ENCODE assay signal across 20 cellular contexts in the genomic region with DNA sequence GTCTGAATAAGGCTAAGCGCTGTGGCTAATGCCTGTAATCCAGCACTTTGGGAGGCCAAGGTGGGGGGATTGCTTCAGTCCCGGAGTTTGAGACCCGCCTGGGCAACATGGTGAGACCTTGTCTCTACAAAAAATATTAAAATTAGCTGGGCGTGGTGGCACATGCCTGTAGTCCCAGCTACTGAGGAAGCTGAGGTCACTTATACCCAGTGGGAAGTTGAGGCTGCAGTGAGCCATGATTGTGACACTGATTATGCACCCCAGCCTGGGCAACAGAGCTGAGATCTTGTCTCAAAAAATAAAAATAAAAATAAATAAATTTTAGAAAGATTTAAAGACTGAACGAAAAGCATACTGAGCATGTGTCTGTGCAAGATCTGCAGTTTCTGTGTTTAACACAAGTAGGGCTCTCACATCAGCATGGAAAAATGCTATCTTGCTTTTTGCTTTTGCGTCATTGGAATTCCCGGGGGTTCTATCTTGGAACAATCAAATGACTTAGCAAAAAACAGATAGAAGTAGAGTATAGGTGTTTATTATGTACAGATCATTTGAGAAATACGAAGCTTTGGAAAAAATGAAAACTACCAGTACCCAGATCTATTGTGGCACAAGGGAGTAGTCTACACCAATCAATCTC.
DNase-seq lines count a peak whose midpoint lies in the region; ATAC-seq and TF ChIP-seq lines count a peak whose summit lies in the region.
"Had no signal": no experiment of that assay in that cellular context is flagged by ENCODE, and none has a peak within 500 bp of the region (broad histone marks: within the 10 kb centered on the region; RNA-seq: fewer than 3 reads in every experiment).

No MANE protein-coding gene starts in this region.

- no peaks in the 10 kb centered on the region for H3K27me3 ChIP-seq in right atrium auricular region

- no peaks in the 10 kb centered on the region for H3K36me3 ChIP-seq in right atrium auricular region

- no peak overlapping the region for H3K4me3 Mint-ChIP-seq in natural killer cell
- H3K4me3 Mint-ChIP-seq: B cell; CD8-positive, alpha-beta T cell had no signal

- no peaks in the 10 kb centered on the region for H3K4me1 Mint-ChIP-seq in natural killer cell
- H3K4me1 Mint-ChIP-seq: B cell had no signal

- peak; percentile 8 for DNase-seq in amniotic epithelial cell (ENCODE audit: low read depth)
- peak; percentile 37 for DNase-seq in fibroblast of villous mesenchyme (ENCODE audit: low read depth)
- no peak for DNase-seq in right atrium auricular region (ENCODE audit: low spot score)
- no peak for DNase-seq in stimulated activated CD4-positive, alpha-beta T cell treated with anti-CD3 and anti-CD28 coated beads, Interleukin-4, amount 100 ng/mL, for 4 hours
- DNase-seq in mucosa of gallbladder (ENCODE audit: low spot score), result no peak
- no peak for DNase-seq in UCSD-AML1 (lab: John Stamatoyannopoulos, UW; ENCODE audit: unreplicated experiment)
- DNase-seq in natural killer cell, result no peak
- DNase-seq: Caco-2; CD8-positive, alpha-beta T cell; KBM-7; NCI-H1105 treated with DMSO at 0.1 percent for 48 hours; NCI-H146; NCI-H1930; NCI-H2107; NCI-H526; PC-9; SHP77 had no signal

- TF ChIP-seq CTCF in fibroblast of villous mesenchyme (IDR thresholded peaks at IDR 0.05; ENCODE audit: insufficient read depth, low read depth, low read length) (no peak), right atrium auricular region (IDR thresholded peaks at IDR 0.05) (no peak), natural killer cell (IDR thresholded peaks at IDR 0.05) (no peak)

- H3K36me3 Mint-ChIP-seq in natural killer cell, result no peaks in the 10 kb centered on the region
- H3K36me3 Mint-ChIP-seq: CD8-positive, alpha-beta T cell had no signal

- H3K9me3 ChIP-seq in right atrium auricular region, result no peaks in the 10 kb centered on the region
- H3K9me3 ChIP-seq: Caco-2 had no signal

- H3K9me3 Mint-ChIP-seq in natural killer cell, result peaks cover 14 to 15% of the 10 kb centered on the region in 2 donors
- H3K9me3 Mint-ChIP-seq: CD8-positive, alpha-beta T cell had no signal

- H3K4me3 ChIP-seq in fibroblast of villous mesenchyme (ENCODE audit: low read depth, low read length) (no peak overlapping the region), right atrium auricular region (no peak overlapping the region)
- H3K4me3 ChIP-seq: PC-9 had no signal

- intact Hi-C loops in natural killer cell (cut with micrococcal nuclease), result no loop called here

- no peaks in the 10 kb centered on the region for H3K4me1 ChIP-seq in right atrium auricular region
- H3K4me1 ChIP-seq: Caco-2 had no signal

- no peak for ATAC-seq in natural killer cell
- ATAC-seq: CD8-positive, alpha-beta T cell; HCT116 had no signal

- peak overlapping the region; percentile 24 to 51 for H3K27ac ChIP-seq in right atrium auricular region
- H3K27ac ChIP-seq: C4-2B, PC-9 had no signal

- no peaks in the 10 kb centered on the region for H3K27me3 Mint-ChIP-seq in natural killer cell (ENCODE audit: low read depth in 2 of 2)
- H3K27me3 Mint-ChIP-seq: B cell had no signal

- no peak overlapping the region for H3K27ac Mint-ChIP-seq in natural killer cell
- H3K27ac Mint-ChIP-seq: B cell; CD8-positive, alpha-beta T cell had no signal

Comparison
In these comparisons a context has a peak if more than half of its experiments do, and no peak if none do; other contexts are left out.
1. DNase-seq: peak in amniotic epithelial cell (single experiment) and fibroblast of villous mesenchyme (single experiment); none in right atrium auricular region (single experiment), stimulated activated CD4-positive, alpha-beta T cell treated with anti-CD3 and anti-CD28 coated beads, Interleukin-4, amount 100 ng/mL, for 4 hours (0 of 2), mucosa of gallbladder (single experiment), UCSD-AML1 (single experiment) and natural killer cell (single experiment).